In the genomic region with DNA sequence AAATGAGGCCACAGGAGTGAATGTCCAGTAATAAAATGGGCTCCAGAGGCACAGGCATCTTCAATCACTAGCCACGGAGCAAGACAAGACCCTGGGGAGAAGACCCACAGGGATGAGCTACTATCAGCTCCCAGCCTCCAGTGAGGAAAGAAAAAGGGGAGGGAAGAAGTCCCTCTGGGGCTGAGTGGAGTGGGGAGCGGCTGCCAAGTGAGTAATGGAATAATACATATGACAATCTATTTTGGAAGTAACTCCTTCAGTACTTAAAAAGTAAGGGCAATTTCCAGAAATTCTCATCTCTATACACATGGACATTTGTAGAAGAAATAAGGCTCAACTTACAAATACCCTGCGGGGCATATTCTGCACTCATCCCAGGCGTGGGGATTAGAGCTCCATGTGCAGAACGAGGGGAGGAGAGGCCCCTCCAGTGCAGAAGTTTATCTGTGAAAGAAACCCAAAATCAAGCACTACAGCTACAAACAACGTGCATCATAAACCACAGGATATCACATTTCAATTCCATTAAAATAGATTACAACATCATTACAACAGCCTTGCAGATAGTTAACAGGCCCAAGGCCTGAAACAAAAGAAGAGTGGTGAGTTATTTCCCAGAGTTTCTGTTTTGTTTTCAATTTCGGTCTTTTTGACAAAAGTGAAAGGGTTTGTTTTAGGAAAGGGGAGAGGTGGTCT, we compare ENCODE assay signal across 14 cellular contexts.
DNase-seq lines count a peak whose midpoint lies in the region; ATAC-seq and TF ChIP-seq lines count a peak whose summit lies in the region.
"Had no signal": no experiment of that assay in that cellular context is flagged by ENCODE, and none has a peak within 500 bp of the region (broad histone marks: within the 10 kb centered on the region; RNA-seq: fewer than 3 reads in every experiment).

No MANE protein-coding gene starts in this region.

- no peaks in the 10 kb centered on the region for H3K9me3 ChIP-seq in SJCRH30 (replicated peaks)
- H3K9me3 ChIP-seq in upper lobe of left lung = no peaks in the 10 kb centered on the region
- H3K9me3 ChIP-seq: left ventricle myocardium inferior had no signal

- WGBS in upper lobe of left lung, 2 donors = 79 to 82% methylated on average over 7 of the region's 7 CpGs

- no peak for TF ChIP-seq POLR2A in upper lobe of left lung (IDR thresholded peaks at IDR 0.05)

- TF ChIP-seq CTCF in AG09319 (IDR thresholded peaks at IDR 0.05; ENCODE audit: low read depth, low read length) (no peak), upper lobe of left lung (IDR thresholded peaks at IDR 0.05) (no peak)

- no peak overlapping the region for H3K4me3 Mint-ChIP-seq in activated CD4-positive, alpha-beta memory T cell treated with anti-CD3 and anti-CD28 coated beads for 36 hours
- H3K4me3 Mint-ChIP-seq: CD4-positive, alpha-beta memory T cell had no signal

- no peak overlapping the region for H3K27ac ChIP-seq in SJCRH30
- H3K27ac ChIP-seq in upper lobe of left lung = no peak overlapping the region
- H3K27ac ChIP-seq: HL-60, left ventricle myocardium inferior had no signal

- H3K27me3 Mint-ChIP-seq in activated CD4-positive, alpha-beta memory T cell treated with anti-CD3 and anti-CD28 coated beads for 36 hours = peaks cover 2% of the 10 kb centered on the region
- H3K27me3 Mint-ChIP-seq: CD4-positive, alpha-beta memory T cell had no signal

- CTCF ChIA-PET in activated CD4-positive, alpha-beta memory T cell treated with anti-CD3 and anti-CD28 coated beads for 36 hours (lab: Charles Lee) = no interaction called here

- H3K4me1 ChIP-seq in SJCRH30 (peaks cover 13% of the 10 kb centered on the region), upper lobe of left lung (no peaks in the 10 kb centered on the region)

- H3K36me3 ChIP-seq in SJCRH30 = no peaks in the 10 kb centered on the region
- no peaks in the 10 kb centered on the region for H3K36me3 ChIP-seq in upper lobe of left lung
- H3K36me3 ChIP-seq: left ventricle myocardium inferior had no signal

- POLR2A ChIA-PET in activated CD4-positive, alpha-beta memory T cell treated with anti-CD3 and anti-CD28 coated beads for 36 hours (lab: Charles Lee) = no interaction called here

- ATAC-seq in HG02610 (IDR thresholded peaks at IDR 0.05; ENCODE audit: unreplicated experiment) = peak; percentile 56
- no peak for ATAC-seq in HG03196 (IDR thresholded peaks at IDR 0.05; ENCODE audit: unreplicated experiment)
- no peak for ATAC-seq in upper lobe of left lung (ENCODE audit: low FRiP score in 2 of 2)

- H3K36me3 Mint-ChIP-seq in activated CD4-positive, alpha-beta memory T cell treated with anti-CD3 and anti-CD28 coated beads for 36 hours = no peaks in the 10 kb centered on the region
- H3K36me3 Mint-ChIP-seq: CD4-positive, alpha-beta memory T cell had no signal

- no peak for TF ChIP-seq EP300 in upper lobe of left lung (IDR thresholded peaks at IDR 0.05)

- no peaks in the 10 kb centered on the region for H3K27me3 ChIP-seq in SJCRH30
- H3K27me3 ChIP-seq in upper lobe of left lung = no peaks in the 10 kb centered on the region

- H3K4me3 ChIP-seq in SJCRH30 (no peak overlapping the region), upper lobe of left lung (no peak overlapping the region)
- H3K4me3 ChIP-seq: left ventricle myocardium inferior had no signal

- DNase-seq in AG09319 (ENCODE audit: extremely low read depth, low read depth) (peak; percentile 63), SJCRH30 (peak; percentile 61 to 82), fibroblast of the conjunctiva (ENCODE audit: low read depth) (peak; percentile 79), hippocampal formation (lab: John Stamatoyannopoulos, UW) (no peak), upper lobe of left lung (no peak)
- no peak for DNase-seq in activated CD4-positive, alpha-beta memory T cell treated with anti-CD3 and anti-CD28 coated beads for 36 hours
- DNase-seq: activated T-cell treated with anti-CD3 and anti-CD28 coated beads, Interleukin-2, amount 50 U/mL, for 1 hour; CD4-positive, alpha-beta memory T cell; central memory CD4-positive, alpha-beta T cell; left ventricle myocardium inferior; NCI-H1694 treated with DMSO at 0.1 percent for 48 hours had no signal

- no peaks in the 10 kb centered on the region for H3K4me1 Mint-ChIP-seq in activated CD4-positive, alpha-beta memory T cell treated with anti-CD3 and anti-CD28 coated beads for 36 hours (ENCODE audit: low read depth)
- H3K4me1 Mint-ChIP-seq: CD4-positive, alpha-beta memory T cell had no signal

- H3K27ac Mint-ChIP-seq in activated CD4-positive, alpha-beta memory T cell treated with anti-CD3 and anti-CD28 coated beads for 36 hours = no peak overlapping the region
- H3K27ac Mint-ChIP-seq: CD4-positive, alpha-beta memory T cell had no signal

- intact Hi-C loops in activated CD4-positive, alpha-beta memory T cell treated with anti-CD3 and anti-CD28 coated beads for 36 hours (cut with micrococcal nuclease) = no loop called here

- H3K9me3 Mint-ChIP-seq in activated CD4-positive, alpha-beta memory T cell treated with anti-CD3 and anti-CD28 coated beads for 36 hours = no peaks in the 10 kb centered on the region
- H3K9me3 Mint-ChIP-seq: CD4-positive, alpha-beta memory T cell had no signal

Comparison
In these comparisons a context has a peak if more than half of its experiments do, and no peak if none do; other contexts are left out.
1. DNase-seq: peak in AG09319 (single experiment), SJCRH30 (2 of 2) and fibroblast of the conjunctiva (single experiment); none in activated CD4-positive, alpha-beta memory T cell treated with anti-CD3 and anti-CD28 coated beads for 36 hours (single experiment), hippocampal formation (0 of 2) and upper lobe of left lung (0 of 2).